ENCODE assay signal across 22 cellular contexts in genomic region chr1:92921031-92922023, GRCh38.
"Had no signal": no experiment of that assay in that cellular context is flagged by ENCODE, and none has a peak within 500 bp of the region (broad histone marks: within the 10 kb centered on the region; RNA-seq: fewer than 3 reads in every experiment).

No MANE protein-coding gene starts in this region.

- DNase-seq: activated CD4-positive, alpha-beta memory T cell treated with anti-CD3 and anti-CD28 coated beads, Interleukin-2, amount 10 ng/mL, durations not matched to agents 7 days and 5 days; activated CD4-positive, alpha-beta T cell treated with anti-CD3 and anti-CD28 coated beads for 4 hours; activated effector memory CD4-positive, alpha-beta T cell treated with Interleukin-2 at 50 U/mL for 16 hours; activated T-cell treated with anti-CD3 and anti-CD28 coated beads, Interleukin-2, amount 50 U/mL, for 24 hours; amygdala; brain microvascular endothelial cell; effector CD8-positive, alpha-beta T cell; gastrocnemius medialis; heart left ventricle; lower lobe of right lung; midbrain; posterior cingulate gyrus; stimulated activated CD4-positive, alpha-beta T cell treated with anti-CD3 and anti-CD28 coated beads, Interleukin-15, amount 100 ng/mL, for 24 hours; stimulated activated CD4-positive, alpha-beta T cell treated with anti-CD3 and anti-CD28 coated beads, Interleukin-4, amount 100 ng/mL, for 1 hour; stimulated activated naive CD4-positive, alpha-beta T cell treated with Interleukin-2 at 50 U/mL for 16 hours; upper lobe of right lung; WERI-Rb-1 had no signal

- H3K4me1 ChIP-seq: heart left ventricle, lower lobe of right lung, right atrium auricular region, upper lobe of right lung had no signal

- H3K27ac ChIP-seq: brain microvascular endothelial cell, heart left ventricle, neutrophil, right atrium auricular region, upper lobe of right lung, WERI-Rb-1 had no signal

- H3K4me3 ChIP-seq: heart left ventricle, lower lobe of right lung, right atrium auricular region, skin epidermis, upper lobe of right lung had no signal

- H3K36me3 ChIP-seq: brain microvascular endothelial cell, gastrocnemius medialis, heart left ventricle, lower lobe of right lung, neutrophil, right atrium auricular region, upper lobe of right lung, WERI-Rb-1 had no signal

- ATAC-seq: heart left ventricle, lower lobe of right lung, upper lobe of right lung had no signal

- H3K4me1 Mint-ChIP-seq: activated CD4-positive, alpha-beta memory T cell treated with anti-CD3 and anti-CD28 coated beads, Interleukin-2, amount 10 ng/mL, durations not matched to agents 7 days and 5 days had no signal

- H3K27me3 ChIP-seq: brain microvascular endothelial cell, gastrocnemius medialis, heart left ventricle, neutrophil, right atrium auricular region, upper lobe of right lung had no signal

- H3K27ac Mint-ChIP-seq: activated CD4-positive, alpha-beta memory T cell treated with anti-CD3 and anti-CD28 coated beads, Interleukin-2, amount 10 ng/mL, durations not matched to agents 7 days and 5 days; activated naive CD4-positive, alpha-beta T cell treated with anti-CD3 and anti-CD28 coated beads, Interleukin-2, amount 50 U/mL, for 24 hours; activated T-cell treated with anti-CD3 and anti-CD28 coated beads, Interleukin-2, amount 50 U/mL, for 24 hours; T-helper 1 cell treated with Interleukin-12 subunit alpha and Interleukin-12 subunit beta and Interleukin-4 antibody, amounts not matched to agents 30 μg/mL and 1 μg/mL, for 36 hours had no signal

- H3K27me3 Mint-ChIP-seq: activated CD4-positive, alpha-beta memory T cell treated with anti-CD3 and anti-CD28 coated beads, Interleukin-2, amount 10 ng/mL, durations not matched to agents 7 days and 5 days; activated naive CD4-positive, alpha-beta T cell treated with anti-CD3 and anti-CD28 coated beads, Interleukin-2, amount 50 U/mL, for 24 hours; activated T-cell treated with anti-CD3 and anti-CD28 coated beads, Interleukin-2, amount 50 U/mL, for 24 hours had no signal

- H3K4me3 Mint-ChIP-seq: activated CD4-positive, alpha-beta memory T cell treated with anti-CD3 and anti-CD28 coated beads, Interleukin-2, amount 10 ng/mL, durations not matched to agents 7 days and 5 days; activated naive CD4-positive, alpha-beta T cell treated with anti-CD3 and anti-CD28 coated beads, Interleukin-2, amount 50 U/mL, for 24 hours; activated T-cell treated with anti-CD3 and anti-CD28 coated beads, Interleukin-2, amount 50 U/mL, for 24 hours; T-helper 1 cell treated with Interleukin-12 subunit alpha and Interleukin-12 subunit beta and Interleukin-4 antibody, amounts not matched to agents 30 μg/mL and 1 μg/mL, for 36 hours had no signal

- H3K9me3 ChIP-seq: gastrocnemius medialis, heart left ventricle, lower lobe of right lung, neutrophil, right atrium auricular region, upper lobe of right lung had no signal
